In the genomic region with DNA sequence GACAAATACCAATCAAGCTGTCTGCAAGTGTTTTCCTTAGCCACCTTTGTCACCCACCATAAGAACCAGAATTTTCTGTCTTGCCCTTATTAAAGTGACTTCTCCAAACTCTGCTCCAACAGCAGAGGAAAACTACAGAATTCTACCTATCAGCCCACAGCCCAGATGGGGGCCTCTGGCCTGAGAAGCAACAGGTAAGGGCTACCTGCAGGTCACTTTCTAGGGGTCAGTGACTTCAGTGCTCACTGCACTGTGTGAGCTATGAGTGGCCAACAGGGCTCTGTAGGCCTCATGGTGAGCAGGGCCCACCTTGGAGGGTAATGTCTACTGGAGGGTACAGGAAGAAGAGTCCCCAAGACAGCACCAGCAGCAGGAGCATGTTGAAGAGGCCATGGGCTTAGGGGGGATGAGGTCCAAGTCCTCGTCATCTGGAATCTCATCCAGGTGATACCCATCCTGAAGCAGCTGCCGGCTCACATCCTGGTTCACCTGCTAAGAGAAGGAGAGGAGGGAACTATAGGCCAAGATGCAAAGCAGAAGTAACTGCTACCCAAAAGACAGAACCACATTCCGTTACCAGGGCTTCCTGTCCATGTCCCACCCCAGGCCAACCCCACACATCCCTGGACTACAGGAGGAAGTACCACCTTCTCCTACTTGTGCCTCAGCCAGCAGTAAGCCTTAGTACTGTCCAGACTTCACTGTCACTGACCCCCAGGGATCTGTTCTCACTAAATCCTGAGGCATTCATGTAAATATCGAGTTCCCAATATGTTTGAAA, we compare ENCODE assay signal across 1 cellular context.
TF ChIP-seq lines count a peak whose summit lies in the region.

No MANE protein-coding gene starts in this region.

TF ChIP-seq in HCT116, 20 proteins besides CTCF, POLR2A, EP300 and RAD21:
- TF ChIP-seq POLR2AphosphoS5 (IDR thresholded peaks at IDR 0.05; ENCODE audit: low read depth, low read length) (no peak; the same call in 1 of the 2 replicates), TCF7L2 (IDR thresholded peaks at IDR 0.05; ENCODE audit: borderline replicate concordance, extremely low read depth, insufficient read depth, insufficient read length) (no peak), ZNF274 (IDR thresholded peaks at IDR 0.05; ENCODE audit: low read depth, low read length) (no peak), ZFX (IDR thresholded peaks at IDR 0.05) (no peak), SP1 (IDR thresholded peaks at IDR 0.05; ENCODE audit: low read depth) (no peak), YY1 (IDR thresholded peaks at IDR 0.05; ENCODE audit: extremely low read depth, insufficient replicate concordance, low read depth, low read length) (no peak), EZH2 (IDR thresholded peaks at IDR 0.05) (no peak), FOSL1 (IDR thresholded peaks at IDR 0.05; ENCODE audit: low read depth) (no peak), SRF (IDR thresholded peaks at IDR 0.05; ENCODE audit: low read depth) (no peak), REST (IDR thresholded peaks at IDR 0.05; ENCODE audit: low read depth) (no peak), CEBPB (IDR thresholded peaks at IDR 0.05; ENCODE audit: low read depth) (no peak)
- TF ChIP-seq, protein P1, sequence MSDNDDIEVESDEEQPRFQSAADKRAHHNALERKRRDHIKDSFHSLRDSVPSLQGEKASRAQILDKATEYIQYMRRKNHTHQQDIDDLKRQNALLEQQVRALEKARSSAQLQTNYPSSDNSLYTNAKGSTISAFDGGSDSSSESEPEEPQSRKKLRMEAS (IDR thresholded peaks at IDR 0.05), result no peak
